ENCODE assay signal across 13 cellular contexts in the genomic region with DNA sequence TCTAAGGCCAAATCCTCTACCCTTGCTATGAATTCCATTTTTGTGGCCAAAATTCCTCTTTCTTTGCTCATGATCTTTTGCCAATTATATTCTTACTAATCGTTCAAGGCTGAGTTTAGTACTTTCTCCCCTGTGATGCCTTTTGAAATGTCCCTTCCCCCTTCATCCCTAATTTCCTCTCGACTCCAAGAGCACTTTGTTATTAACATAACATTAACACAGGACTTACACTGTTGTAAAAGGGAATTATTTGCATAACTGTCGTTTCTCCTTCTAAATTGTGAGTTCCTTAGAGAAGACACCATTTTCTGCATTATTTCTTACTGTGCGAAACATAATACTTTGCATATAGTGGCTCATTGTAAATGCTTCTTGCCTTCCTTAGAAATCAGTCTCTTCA.
"Had no signal": no experiment of that assay in that cellular context is flagged by ENCODE, and none has a peak within 500 bp of the region (broad histone marks: within the 10 kb centered on the region; RNA-seq: fewer than 3 reads in every experiment).

No MANE protein-coding gene starts in this region.

- DNase-seq: activated CD4-positive, alpha-beta T cell treated with anti-CD3 and anti-CD28 coated beads, Interleukin-2, amount 50 U/mL, for 1 hour; activated naive CD4-positive, alpha-beta T cell treated with Interleukin-2 at 50 U/mL for 16 hours; activated T-cell treated with anti-CD3 and anti-CD28 coated beads for 4 hours; kidney glomerular epithelial cell; mesenchymal stem cell; natural killer cell; retina; stimulated activated CD4-positive, alpha-beta T cell treated with anti-CD3 and anti-CD28 coated beads, Interleukin-4, amount 100 ng/mL, for 24 hours; stimulated activated naive CD4-positive, alpha-beta T cell treated with Interleukin-2 at 50 U/mL for 16 hours; substantia nigra; T-helper 2 cell; transverse colon had no signal

- ATAC-seq: natural killer cell had no signal

- H3K9me3 ChIP-seq: transverse colon had no signal

- H3K27ac Mint-ChIP-seq: natural killer cell had no signal

- H3K27me3 ChIP-seq: cardiac muscle cell, transverse colon had no signal

- H3K9me3 Mint-ChIP-seq: natural killer cell had no signal

- H3K4me3 Mint-ChIP-seq: natural killer cell had no signal

- H3K36me3 Mint-ChIP-seq: natural killer cell had no signal

- H3K36me3 ChIP-seq: cardiac muscle cell, transverse colon had no signal

- H3K4me1 Mint-ChIP-seq: natural killer cell had no signal

- H3K27ac ChIP-seq: cardiac muscle cell, transverse colon had no signal

- H3K4me3 ChIP-seq: cardiac muscle cell, transverse colon had no signal

- H3K4me1 ChIP-seq: transverse colon had no signal
